In genomic region chr17:47413872-47414271, GRCh38 we compare ENCODE assay signal across 22 cellular contexts.
A peak's percentile ranks its signal among the peaks of the same experiment; 100 is the strongest.
DNase-seq lines count a peak whose midpoint lies in the region; ATAC-seq, FAIRE-seq and TF ChIP-seq lines count a peak whose summit lies in the region.
"Had no signal": no experiment of that assay in that cellular context is flagged by ENCODE, and none has a peak within 500 bp of the region (broad histone marks: within the 10 kb centered on the region; RNA-seq: fewer than 3 reads in every experiment).

No MANE protein-coding gene starts in this region.

- POLR2A ChIA-PET in activated CD8-positive, alpha-beta T cell treated with anti-CD3 and anti-CD28 coated beads for 36 hours (lab: Charles Lee) = no interaction called here

- peaks cover 6% of the 10 kb centered on the region for H3K36me3 Mint-ChIP-seq in activated CD8-positive, alpha-beta T cell treated with anti-CD3 and anti-CD28 coated beads for 36 hours (ENCODE audit: low read depth)
- peaks cover 6% of the 10 kb centered on the region for H3K36me3 Mint-ChIP-seq in activated CD8-positive, alpha-beta memory T cell treated with anti-CD3 and anti-CD28 coated beads, Interleukin-2, amount 10 ng/mL, durations not matched to agents 7 days and 5 days

- in situ Hi-C loops in brain microvascular endothelial cell (cut with HindIII; ENCODE audit: low pct_ligation_motif_present, low sequenced_read_pairs) = no loop called here

- H3K9me3 Mint-ChIP-seq in activated CD8-positive, alpha-beta T cell treated with anti-CD3 and anti-CD28 coated beads for 36 hours = no peaks in the 10 kb centered on the region
- no peaks in the 10 kb centered on the region for H3K9me3 Mint-ChIP-seq in activated CD8-positive, alpha-beta memory T cell treated with anti-CD3 and anti-CD28 coated beads, Interleukin-2, amount 10 ng/mL, durations not matched to agents 7 days and 5 days (ENCODE audit: low read depth)
- H3K9me3 Mint-ChIP-seq: CD8-positive, alpha-beta memory T cell had no signal

- no peak overlapping the region for H3K4me3 Mint-ChIP-seq in activated CD8-positive, alpha-beta T cell treated with anti-CD3 and anti-CD28 coated beads for 36 hours
- H3K4me3 Mint-ChIP-seq in activated CD8-positive, alpha-beta memory T cell treated with anti-CD3 and anti-CD28 coated beads, Interleukin-2, amount 10 ng/mL, durations not matched to agents 7 days and 5 days = no peak overlapping the region
- H3K4me3 Mint-ChIP-seq: CD8-positive, alpha-beta memory T cell had no signal

- no peak overlapping the region for H3K27ac Mint-ChIP-seq in activated CD8-positive, alpha-beta T cell treated with anti-CD3 and anti-CD28 coated beads for 36 hours
- no peak overlapping the region for H3K27ac Mint-ChIP-seq in activated CD8-positive, alpha-beta memory T cell treated with anti-CD3 and anti-CD28 coated beads, Interleukin-2, amount 10 ng/mL, durations not matched to agents 7 days and 5 days

- CTCF ChIA-PET in activated CD8-positive, alpha-beta T cell treated with anti-CD3 and anti-CD28 coated beads for 36 hours (lab: Charles Lee) = no interaction called here
- CTCF ChIA-PET in activated CD8-positive, alpha-beta memory T cell treated with anti-CD3 and anti-CD28 coated beads, Interleukin-2, amount 10 ng/mL, durations not matched to agents 7 days and 5 days (lab: Charles Lee) = no interaction called here

- DNase-seq in AG08396 (ENCODE audit: low spot score) (peak; percentile 31), H54 (ENCODE audit: insufficient read length, low spot score) (peak; percentile 4), brain microvascular endothelial cell (peak; percentile 6), myocyte (ENCODE audit: low read depth) (peak; percentile 3), GM19239 (ENCODE audit: insufficient read length, low spot score) (no peak)
- DNase-seq in activated CD8-positive, alpha-beta T cell treated with anti-CD3 and anti-CD28 coated beads for 36 hours = no peak
- no peak for DNase-seq in activated CD8-positive, alpha-beta memory T cell treated with anti-CD3 and anti-CD28 coated beads, Interleukin-2, amount 10 ng/mL, durations not matched to agents 7 days and 5 days
- DNase-seq: C1 segment of cervical spinal cord; CD8-positive, alpha-beta memory T cell; DMS79 treated with DMSO at 0.1 percent for 48 hours; GDM1; Kasumi-1; MM.1S; NCI-H1092; NCI-H1436 treated with DMSO at 0.1 percent for 48 hours; NCI-H2029; NCI-H345; NCI-H524 treated with DMSO at 0.1 percent for 48 hours; PC-3; RPMI8226; SIG-M5 had no signal

- no peak for FAIRE-seq in H54 (lab: Jason Lieb, UNC)
- FAIRE-seq in GM19239 (lab: Jason Lieb, UNC) = no peak

- intact Hi-C loops in activated CD8-positive, alpha-beta T cell treated with anti-CD3 and anti-CD28 coated beads for 36 hours (cut with micrococcal nuclease) = no loop called here

- H3K36me3 ChIP-seq in brain microvascular endothelial cell (replicated peaks) = no peaks in the 10 kb centered on the region

- no peak for TF ChIP-seq POLR2A in H54 (IDR thresholded peaks at IDR 0.05; ENCODE audit: low read depth, low read length)

- no peak for ATAC-seq in GM21737 (IDR thresholded peaks at IDR 0.05; ENCODE audit: unreplicated experiment)
- no peak for ATAC-seq in activated CD8-positive, alpha-beta T cell treated with anti-CD3 and anti-CD28 coated beads for 36 hours
- no peak for ATAC-seq in activated CD8-positive, alpha-beta memory T cell treated with anti-CD3 and anti-CD28 coated beads, Interleukin-2, amount 10 ng/mL, durations not matched to agents 7 days and 5 days
- ATAC-seq: PC-3 had no signal

- H3K27me3 ChIP-seq in brain microvascular endothelial cell (replicated peaks) = no peaks in the 10 kb centered on the region

- no peak overlapping the region for H3K4me3 ChIP-seq in brain microvascular endothelial cell (ENCODE audit: low read depth, low read length)

- no peaks in the 10 kb centered on the region for H3K27me3 Mint-ChIP-seq in activated CD8-positive, alpha-beta T cell treated with anti-CD3 and anti-CD28 coated beads for 36 hours
- no peaks in the 10 kb centered on the region for H3K27me3 Mint-ChIP-seq in activated CD8-positive, alpha-beta memory T cell treated with anti-CD3 and anti-CD28 coated beads, Interleukin-2, amount 10 ng/mL, durations not matched to agents 7 days and 5 days
- H3K27me3 Mint-ChIP-seq: CD8-positive, alpha-beta memory T cell had no signal

- no peak for TF ChIP-seq CTCF in brain microvascular endothelial cell (IDR thresholded peaks at IDR 0.05; ENCODE audit: low read depth, low read length, missing control alignments)
- no peak for TF ChIP-seq CTCF in activated CD8-positive, alpha-beta T cell treated with anti-CD3 and anti-CD28 coated beads for 36 hours (IDR thresholded peaks at IDR 0.05)

- no peaks in the 10 kb centered on the region for H3K4me1 Mint-ChIP-seq in activated CD8-positive, alpha-beta T cell treated with anti-CD3 and anti-CD28 coated beads for 36 hours (ENCODE audit: low read depth)
- H3K4me1 Mint-ChIP-seq in activated CD8-positive, alpha-beta memory T cell treated with anti-CD3 and anti-CD28 coated beads, Interleukin-2, amount 10 ng/mL, durations not matched to agents 7 days and 5 days = no peaks in the 10 kb centered on the region
- H3K4me1 Mint-ChIP-seq: CD8-positive, alpha-beta memory T cell had no signal

- no peak overlapping the region for H3K27ac ChIP-seq in brain microvascular endothelial cell

Comparison
In these comparisons a context has a peak if more than half of its experiments do, and no peak if none do; other contexts are left out.
1. DNase-seq: peak in AG08396 (single experiment), H54 (single experiment), brain microvascular endothelial cell (single experiment) and myocyte (single experiment); none in activated CD8-positive, alpha-beta T cell treated with anti-CD3 and anti-CD28 coated beads for 36 hours (single experiment), GM19239 (single experiment) and activated CD8-positive, alpha-beta memory T cell treated with anti-CD3 and anti-CD28 coated beads, Interleukin-2, amount 10 ng/mL, durations not matched to agents 7 days and 5 days (single experiment).